Comparison of ENCODE assay signal across 8 cellular contexts in the genomic region with DNA sequence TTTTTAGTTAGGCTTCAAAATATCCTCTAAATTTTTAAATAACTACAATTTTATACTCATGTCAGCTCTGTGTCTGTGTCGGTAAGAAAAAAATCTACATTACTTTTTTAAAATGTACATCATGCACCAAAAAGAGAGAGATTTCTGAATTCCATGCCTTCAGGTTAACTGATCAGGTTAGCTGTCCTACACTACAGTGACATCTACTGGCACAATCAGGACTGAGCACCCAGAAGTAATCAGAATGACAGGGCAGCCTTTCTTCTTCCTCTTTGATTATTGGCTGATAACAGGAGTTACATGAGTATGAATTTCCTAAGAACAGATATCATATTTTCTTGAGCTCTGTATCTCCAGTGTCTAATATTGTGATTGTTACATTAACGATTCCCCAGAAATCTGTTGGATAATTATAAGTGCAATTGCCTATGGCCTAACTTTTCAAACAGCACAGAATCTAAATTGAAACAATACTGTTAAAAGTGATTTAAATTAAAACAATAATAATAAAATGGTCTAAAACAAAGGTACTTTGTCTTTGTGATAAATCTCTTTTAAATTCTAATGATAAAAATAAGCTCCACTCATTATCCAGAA. TPM values are rescaled to one million over a fixed set of nuclear protein-coding genes. Genes with fewer than 3 reads are reported as not detected.
DNase-seq lines count a peak whose midpoint lies in the region; ATAC-seq and TF ChIP-seq lines count a peak whose summit lies in the region.

No MANE protein-coding gene starts in this region.

- H3K27me3 ChIP-seq in A673 (replicated peaks; ENCODE audit: insufficient read depth, low read depth, low read length, poor library complexity) (no peaks in the 10 kb centered on the region), testis (no peaks in the 10 kb centered on the region)

- DNase-seq in A673 (ENCODE audit: low spot score) (peak; percentile 69), NCI-H748 treated with DMSO at 0.1 percent for 48 hours (lab: John Stamatoyannopoulos, UW) (peak; percentile 81), epithelial cell of esophagus (ENCODE audit: low read depth) (peak; percentile 77), testis (peak; percentile 51)
- peak; percentile 62 for DNase-seq in activated CD4-positive, alpha-beta memory T cell treated with anti-CD3 and anti-CD28 coated beads for 36 hours
- peak; percentile 5 to 77 (median 61) for DNase-seq in naive thymus-derived CD8-positive, alpha-beta T cell

- no peak overlapping the region for H3K27ac Mint-ChIP-seq in activated CD4-positive, alpha-beta memory T cell treated with anti-CD3 and anti-CD28 coated beads for 36 hours
- no peak overlapping the region for H3K27ac Mint-ChIP-seq in naive thymus-derived CD8-positive, alpha-beta T cell

- ATAC-seq in GM18502 (IDR thresholded peaks at IDR 0.05; ENCODE audit: poor library complexity, unreplicated experiment) (peak; percentile 75), HG03378 (IDR thresholded peaks at IDR 0.05; ENCODE audit: unreplicated experiment) (peak; percentile 88)
- ATAC-seq in naive thymus-derived CD8-positive, alpha-beta T cell = peak; percentile 94 to 97

- H3K4me3 Mint-ChIP-seq in activated CD4-positive, alpha-beta memory T cell treated with anti-CD3 and anti-CD28 coated beads for 36 hours = no peak overlapping the region
- no peak overlapping the region for H3K4me3 Mint-ChIP-seq in naive thymus-derived CD8-positive, alpha-beta T cell

- H3K9me3 Mint-ChIP-seq in activated CD4-positive, alpha-beta memory T cell treated with anti-CD3 and anti-CD28 coated beads for 36 hours = no peaks in the 10 kb centered on the region
- H3K9me3 Mint-ChIP-seq in naive thymus-derived CD8-positive, alpha-beta T cell = no peaks in the 10 kb centered on the region

- no peaks in the 10 kb centered on the region for H3K36me3 Mint-ChIP-seq in activated CD4-positive, alpha-beta memory T cell treated with anti-CD3 and anti-CD28 coated beads for 36 hours
- no peaks in the 10 kb centered on the region for H3K36me3 Mint-ChIP-seq in naive thymus-derived CD8-positive, alpha-beta T cell

- intact Hi-C loops in A673 (cut with micrococcal nuclease; ENCODE audit: unreplicated experiment) (loop anchor here (1.0 to 10.0 kb wide), 4 partner anchors 171 to 495 kb away; no protein-coding TSS in a partner anchor), testis (cut with DNase I; ENCODE audit: low total_unique reads) (no loop called here)
- intact Hi-C loops in activated CD4-positive, alpha-beta memory T cell treated with anti-CD3 and anti-CD28 coated beads for 36 hours (cut with micrococcal nuclease) = loop anchor here (1.0 to 2.0 kb wide), 7 partner anchors 41 to 495 kb away; a partner anchor contains a TSS

- TF ChIP-seq POLR2A in testis (IDR thresholded peaks at IDR 0.05) = no peak

- H3K27ac ChIP-seq in A673 (ENCODE audit: low read depth, low read length, poor library complexity, severe bottlenecking) (no peak overlapping the region), testis (no peak overlapping the region)

- POLR2A ChIA-PET in A673 (lab: Charles Lee; ENCODE audit: low non-redundant PET) = no interaction called here
- POLR2A ChIA-PET in activated CD4-positive, alpha-beta memory T cell treated with anti-CD3 and anti-CD28 coated beads for 36 hours (lab: Charles Lee) = interaction anchor here (1.3 kb wide), 1 partner anchor 200 kb away, joined by 3 read pairs; no protein-coding TSS in a partner anchor
- POLR2A ChIA-PET in naive thymus-derived CD8-positive, alpha-beta T cell (lab: Charles Lee) = no interaction called here

- CTCF ChIA-PET in A673 (lab: Charles Lee) = interaction anchor here (0.6 to 1.3 kb wide), 4 partner anchors 273 to 866 kb away, joined by 3 to 5 read pairs (median 3); no protein-coding TSS in a partner anchor
- CTCF ChIA-PET in activated CD4-positive, alpha-beta memory T cell treated with anti-CD3 and anti-CD28 coated beads for 36 hours (lab: Charles Lee) = interaction anchor here (0.6 to 4.5 kb wide), 67 partner anchors 12 to 919 kb away, joined by 3 to 63 read pairs (median 4); a partner anchor contains a TSS

- no peaks in the 10 kb centered on the region for H3K9me3 ChIP-seq in A673 (ENCODE audit: low read depth, low read length, poor library complexity, severe bottlenecking)
- no peaks in the 10 kb centered on the region for H3K9me3 ChIP-seq in testis

- no peaks in the 10 kb centered on the region for H3K4me1 ChIP-seq in A673 (ENCODE audit: insufficient read depth, low read length, poor library complexity, severe bottlenecking)
- H3K4me1 ChIP-seq in testis = no peaks in the 10 kb centered on the region

- no TSS peak for BruUV-seq in A673 (replicated peaks; lab: Mats Ljungman, UMichigan)

- H3K4me3 ChIP-seq in A673 (ENCODE audit: low read depth, low read length, poor library complexity, severe bottlenecking) (no peak overlapping the region), epithelial cell of esophagus (ENCODE audit: low read length) (no peak overlapping the region), testis (no peak overlapping the region)

- TF ChIP-seq CTCF in A673 (conservative IDR thresholded peaks at IDR 0.05; ENCODE audit: low read depth, low read length) (peak; percentile 93), epithelial cell of esophagus (IDR thresholded peaks at IDR 0.05; ENCODE audit: insufficient read depth, low read depth, low read length, missing control alignments) (peak; percentile 96), testis (IDR thresholded peaks at IDR 0.05) (peak; percentile 51 to 63 (median 61))

- no peaks in the 10 kb centered on the region for H3K36me3 ChIP-seq in A673 (ENCODE audit: insufficient read depth, low read length, poor library complexity, severe bottlenecking)
- H3K36me3 ChIP-seq in testis (ENCODE audit: low read depth, missing control alignments) = no peaks in the 10 kb centered on the region

- WGBS in testis, 2 donors = 15 to 25% methylated on average over 2 of the region's 2 CpGs

- H3K27me3 Mint-ChIP-seq in activated CD4-positive, alpha-beta memory T cell treated with anti-CD3 and anti-CD28 coated beads for 36 hours = peaks cover 3% of the 10 kb centered on the region
- no peaks in the 10 kb centered on the region for H3K27me3 Mint-ChIP-seq in naive thymus-derived CD8-positive, alpha-beta T cell

- H3K4me1 Mint-ChIP-seq in activated CD4-positive, alpha-beta memory T cell treated with anti-CD3 and anti-CD28 coated beads for 36 hours (ENCODE audit: low read depth) = peaks cover 5% of the 10 kb centered on the region
- no peaks in the 10 kb centered on the region for H3K4me1 Mint-ChIP-seq in naive thymus-derived CD8-positive, alpha-beta T cell

RNA-seq across cellular contexts. Expression of a gene that starts 41.8 kb away (rescaled TPM):
- total RNA-seq in A673 (2021) = 42.0 and 47.9 TPM in 2 replicates
- 10 to 100 TPM; 20.7 to 23.9 TPM for total RNA-seq in activated CD4-positive, alpha-beta memory T cell treated with anti-CD3 and anti-CD28 coated beads for 36 hours
- total RNA-seq in naive thymus-derived CD8-positive, alpha-beta T cell = 10 to 100 TPM; 15.2 to 15.8 TPM
- 10 to 100 TPM in 1 of 3 donors, 1 to 10 TPM in 2; 6.8 to 11.1 (median 8.6) TPM for polyA plus RNA-seq in naive thymus-derived CD8-positive, alpha-beta T cell
- 10 to 100 TPM; 19.3 to 22.0 TPM for total RNA-seq in testis
- polyA plus RNA-seq in testis (ENCODE audit: insufficient read depth, low read depth, low replicate concordance) = 43.6 TPM

RNA-seq across cellular contexts. Expression of a gene that starts 49.9 kb away (rescaled TPM):
- 43.0 and 43.8 TPM in 2 replicates for total RNA-seq in A673 (2021)
- 10 to 100 TPM; 24.3 to 24.8 TPM for total RNA-seq in activated CD4-positive, alpha-beta memory T cell treated with anti-CD3 and anti-CD28 coated beads for 36 hours
- 10 to 100 TPM; 29.9 to 32.3 TPM for total RNA-seq in naive thymus-derived CD8-positive, alpha-beta T cell
- polyA plus RNA-seq in naive thymus-derived CD8-positive, alpha-beta T cell = 10 to 100 TPM; 19.7 to 29.7 (median 22.5) TPM
- total RNA-seq in testis = 100 to 1,000 TPM in 1 of 2 donors, 10 to 100 TPM in 1; 85.3 to 135 TPM
- polyA plus RNA-seq in testis (ENCODE audit: insufficient read depth, low read depth, low replicate concordance) = 113 TPM
